In genomic region chr2:5530022-5530696, GRCh38 we compare ENCODE assay signal across 22 cellular contexts.
"Had no signal": no experiment of that assay in that cellular context is flagged by ENCODE, and none has a peak within 500 bp of the region (broad histone marks: within the 10 kb centered on the region; RNA-seq: fewer than 3 reads in every experiment).

No MANE protein-coding gene starts in this region.

- H3K9me3 Mint-ChIP-seq: activated T-cell treated with anti-CD3 and anti-CD28 coated beads, Interleukin-2, amount 50 U/mL, for 4 hours; endodermal cell; stimulated activated memory B cell treated with anti-CD40 and anti-IgM and Interleukin-4, amounts not matched to agents 10 μg/mL and 1 μg/mL and 100 μg/mL, for 72 hours had no signal

- ATAC-seq: activated CD4-positive, alpha-beta T cell treated with anti-CD3 and anti-CD28 coated beads for 36 hours; activated T-cell treated with anti-CD3 and anti-CD28 coated beads, Interleukin-2, amount 50 U/mL, for 4 hours; heart right ventricle; left colon; sciatic nerve; stimulated activated memory B cell treated with anti-CD40 and anti-IgM and Interleukin-4, amounts not matched to agents 10 μg/mL and 1 μg/mL and 100 μg/mL, for 72 hours had no signal

- H3K4me1 Mint-ChIP-seq: activated B cell treated with CpG ODN at 0.5 μM for 24 hours; activated CD4-positive, alpha-beta T cell treated with anti-CD3 and anti-CD28 coated beads for 36 hours; activated naive CD8-positive, alpha-beta T cell treated with anti-CD3 and anti-CD28 coated beads, Interleukin-2, amount 10 ng/mL, durations not matched to agents 7 days and 5 days; endodermal cell; memory B cell; stimulated activated memory B cell treated with anti-CD40 and anti-IgM and Interleukin-4, amounts not matched to agents 10 μg/mL and 1 μg/mL and 100 μg/mL, for 72 hours had no signal

- H3K4me3 Mint-ChIP-seq: activated B cell treated with CpG ODN at 0.5 μM for 24 hours; activated CD4-positive, alpha-beta T cell treated with anti-CD3 and anti-CD28 coated beads for 36 hours; activated naive CD8-positive, alpha-beta T cell treated with anti-CD3 and anti-CD28 coated beads, Interleukin-2, amount 10 ng/mL, durations not matched to agents 7 days and 5 days; activated T-cell treated with anti-CD3 and anti-CD28 coated beads, Interleukin-2, amount 50 U/mL, for 4 hours; endodermal cell; memory B cell; nephron progenitor cell; stimulated activated memory B cell treated with anti-CD40 and anti-IgM and Interleukin-4, amounts not matched to agents 10 μg/mL and 1 μg/mL and 100 μg/mL, for 72 hours had no signal

- DNase-seq: activated B cell treated with CpG ODN at 0.5 μM for 24 hours; activated CD4-positive, alpha-beta T cell treated with anti-CD3 and anti-CD28 coated beads for 36 hours; activated CD4-positive, alpha-beta T cell treated with anti-CD3 and anti-CD28 coated beads, Interleukin-2, amount 50 U/mL, for 48 hours; activated CD8-positive, alpha-beta memory T cell treated with anti-CD3 and anti-CD28 coated beads, Interleukin-2, amount 50 U/mL, for 48 hours; activated naive CD4-positive, alpha-beta T cell treated with Interleukin-2 at 50 U/mL for 16 hours; activated naive CD8-positive, alpha-beta T cell treated with anti-CD3 and anti-CD28 coated beads, Interleukin-2, amount 10 ng/mL, durations not matched to agents 7 days and 5 days; activated T-cell treated with anti-CD3 and anti-CD28 coated beads, Interleukin-2, amount 50 U/mL, for 4 hours; amniotic stem cell; endodermal cell; heart right ventricle; left colon; nephron progenitor cell; occipital lobe; stimulated activated CD4-positive, alpha-beta T cell treated with anti-CD3 and anti-CD28 coated beads, Interleukin-15, amount 100 ng/mL, for 24 hours; stomach; T1000 had no signal

- H3K27me3 Mint-ChIP-seq: activated B cell treated with CpG ODN at 0.5 μM for 24 hours; activated naive CD8-positive, alpha-beta T cell treated with anti-CD3 and anti-CD28 coated beads, Interleukin-2, amount 10 ng/mL, durations not matched to agents 7 days and 5 days; memory B cell; stimulated activated memory B cell treated with anti-CD40 and anti-IgM and Interleukin-4, amounts not matched to agents 10 μg/mL and 1 μg/mL and 100 μg/mL, for 72 hours had no signal

- FAIRE-seq: bronchial epithelial cell, keratinocyte had no signal

- H3K36me3 Mint-ChIP-seq: activated naive CD8-positive, alpha-beta T cell treated with anti-CD3 and anti-CD28 coated beads, Interleukin-2, amount 10 ng/mL, durations not matched to agents 7 days and 5 days; memory B cell; stimulated activated memory B cell treated with anti-CD40 and anti-IgM and Interleukin-4, amounts not matched to agents 10 μg/mL and 1 μg/mL and 100 μg/mL, for 72 hours had no signal

- H3K27ac Mint-ChIP-seq: activated B cell treated with CpG ODN at 0.5 μM for 24 hours; activated CD4-positive, alpha-beta T cell treated with anti-CD3 and anti-CD28 coated beads for 36 hours; activated naive CD8-positive, alpha-beta T cell treated with anti-CD3 and anti-CD28 coated beads, Interleukin-2, amount 10 ng/mL, durations not matched to agents 7 days and 5 days; activated T-helper 2 cell treated with anti-CD3 and anti-CD28 coated beads, Interferon-gamma antibody, Interleukin-2, Interleukin-4, amounts not matched to agents 10 μg/mL and 5 μg/mL and 100 μg/mL, durations not matched to agents 14 hours and 24 hours and 36 hours; endodermal cell; memory B cell; nephron progenitor cell; stimulated activated memory B cell treated with anti-CD40 and anti-IgM and Interleukin-4, amounts not matched to agents 10 μg/mL and 1 μg/mL and 100 μg/mL, for 72 hours had no signal
